ENCODE assay signal across 9 cellular contexts in the genomic region with DNA sequence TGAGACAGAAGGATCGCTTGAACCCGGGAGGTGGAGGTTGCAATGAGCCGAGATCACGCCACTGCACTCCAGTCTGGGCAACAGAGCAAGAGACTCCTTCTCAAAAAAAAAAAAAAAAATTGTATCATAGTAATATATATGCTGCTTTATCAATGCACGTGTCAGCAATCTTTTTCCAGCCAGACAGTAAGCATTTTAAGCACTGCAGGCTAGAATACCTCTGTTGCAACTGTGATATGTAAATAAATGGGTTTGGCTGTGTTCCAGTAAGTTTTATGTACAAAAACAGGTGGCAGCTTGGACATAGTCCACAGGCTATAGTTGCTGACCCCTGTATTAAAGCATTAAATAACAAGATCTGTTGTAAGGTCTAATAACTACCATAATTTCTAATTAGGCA.
DNase-seq lines count a peak whose midpoint lies in the region; ATAC-seq and TF ChIP-seq lines count a peak whose summit lies in the region.
"Had no signal": no experiment of that assay in that cellular context is flagged by ENCODE, and none has a peak within 500 bp of the region (broad histone marks: within the 10 kb centered on the region; RNA-seq: fewer than 3 reads in every experiment).

No MANE protein-coding gene starts in this region.

- 83% methylated on average over 5 of the region's 5 CpGs for WGBS in hepatocyte (ENCODE audit: low lambda C conversion rate, missing lambda C conversion rate)
- WGBS in esophagus squamous epithelium, 2 donors: 67 to 74% methylated on average over 5 of the region's 5 CpGs

- no peak overlapping the region for H3K4me3 ChIP-seq in HEK293 (ENCODE audit: low read depth, low read length)
- H3K4me3 ChIP-seq in hepatocyte: no peak overlapping the region
- no peak overlapping the region for H3K4me3 ChIP-seq in esophagus squamous epithelium

- H2AFZ ChIP-seq in hepatocyte: no peak overlapping the region

- H3K36me3 ChIP-seq in HEK293 (ENCODE audit: control insufficient read depth in 2 of 2, insufficient read depth in 1 of 2, low read length in 2 of 2) (no peaks in the 10 kb centered on the region), hepatocyte (replicated peaks; ENCODE audit: insufficient read depth, low read depth) (no peaks in the 10 kb centered on the region), esophagus squamous epithelium (no peaks in the 10 kb centered on the region)

- DNase-seq in NCI-H1105 treated with DMSO at 0.1 percent for 48 hours (lab: John Stamatoyannopoulos, UW) (peak; percentile 91), hepatocyte (ENCODE audit: low spot score) (peak; percentile 64), hippocampal formation (lab: John Stamatoyannopoulos, UW) (no peak), esophagus squamous epithelium (lab: John Stamatoyannopoulos, UW) (no peak), dedifferentiated amniotic fluid mesenchymal stem cell (ENCODE audit: extremely low spot score) (no peak)
- no peak for DNase-seq in stimulated activated CD4-positive, alpha-beta T cell treated with anti-CD3 and anti-CD28 coated beads, Interleukin-4, amount 100 ng/mL, for 24 hours
- DNase-seq: activated gamma-delta T cell had no signal

- intact Hi-C loops in esophagus squamous epithelium (cut with DNase I): no loop called here

- TF ChIP-seq POLR2A in esophagus squamous epithelium (IDR thresholded peaks at IDR 0.05): no peak

- H3K79me2 ChIP-seq in hepatocyte: no peaks in the 10 kb centered on the region

- ATAC-seq in GM18502 (IDR thresholded peaks at IDR 0.05; ENCODE audit: poor library complexity, unreplicated experiment): peak; percentile 61

- H3K4me2 ChIP-seq in hepatocyte: no peak overlapping the region

- TF ChIP-seq CTCF in HEK293 (tag by site-specific recombination; IDR thresholded peaks at IDR 0.05) (no peak), hepatocyte (IDR thresholded peaks at IDR 0.05; ENCODE audit: poor library complexity) (no peak), esophagus squamous epithelium (IDR thresholded peaks at IDR 0.05) (no peak)

- POLR2A ChIA-PET in HEK293 (lab: Yijun Ruan, JAX): no interaction called here

- H3K9me3 ChIP-seq in HEK293 (ENCODE audit: control insufficient read depth, insufficient read depth, low read depth, low read length): no peaks in the 10 kb centered on the region
- H3K9me3 ChIP-seq in hepatocyte (ENCODE audit: low read depth): no peaks in the 10 kb centered on the region
- no peaks in the 10 kb centered on the region for H3K9me3 ChIP-seq in esophagus squamous epithelium

- H3K27ac ChIP-seq in HEK293 (ENCODE audit: extremely low read depth, low read depth, low read length) (no peak overlapping the region), hepatocyte (no peak overlapping the region), esophagus squamous epithelium (no peak overlapping the region)

- no peaks in the 10 kb centered on the region for H3K9me2 ChIP-seq in hepatocyte (replicated peaks; ENCODE audit: insufficient read depth)

- peaks cover 6% of the 10 kb centered on the region for H3K4me1 ChIP-seq in HEK293 (ENCODE audit: control insufficient read depth, insufficient read depth, low read length)
- H3K4me1 ChIP-seq in hepatocyte (ENCODE audit: insufficient read depth): peaks cover 8% of the 10 kb centered on the region
- peaks cover 0 to 50% (median 17%) of the 10 kb centered on the region in 3 donors for H3K4me1 ChIP-seq in esophagus squamous epithelium

- CTCF ChIA-PET in HEK293 (lab: Yijun Ruan, JAX): interaction anchor here (0.5 to 1.0 kb wide), 5 partner anchors 208 to 929 kb away, joined by 3 to 8 read pairs (median 6); no protein-coding TSS in a partner anchor

- H3K27me3 ChIP-seq in hepatocyte: no peaks in the 10 kb centered on the region
- no peaks in the 10 kb centered on the region for H3K27me3 ChIP-seq in esophagus squamous epithelium

- H4K20me1 ChIP-seq in hepatocyte (ENCODE audit: insufficient read depth, poor library complexity, severe bottlenecking): no peaks in the 10 kb centered on the region

TF ChIP-seq in HEK293, 187 proteins besides CTCF, POLR2A, EP300 and RAD21:
- 0 out of 2 replicates have a peak, but pooled peaks have one; percentile 9 for TF ChIP-seq SCRT2 (tag by site-specific recombination; IDR thresholded peaks at IDR 0.05)
- no peak for TF ChIP-seq ZNF280D (tag by site-specific recombination; IDR thresholded peaks at IDR 0.05)

Comparison
In these comparisons a context has a peak if more than half of its experiments do, and no peak if none do; other contexts are left out.
1. DNase-seq: peak in NCI-H1105 treated with DMSO at 0.1 percent for 48 hours (single experiment) and hepatocyte (single experiment); none in hippocampal formation (0 of 2), esophagus squamous epithelium (single experiment), dedifferentiated amniotic fluid mesenchymal stem cell (single experiment) and stimulated activated CD4-positive, alpha-beta T cell treated with anti-CD3 and anti-CD28 coated beads, Interleukin-4, amount 100 ng/mL, for 24 hours (single experiment).